In the genomic region with DNA sequence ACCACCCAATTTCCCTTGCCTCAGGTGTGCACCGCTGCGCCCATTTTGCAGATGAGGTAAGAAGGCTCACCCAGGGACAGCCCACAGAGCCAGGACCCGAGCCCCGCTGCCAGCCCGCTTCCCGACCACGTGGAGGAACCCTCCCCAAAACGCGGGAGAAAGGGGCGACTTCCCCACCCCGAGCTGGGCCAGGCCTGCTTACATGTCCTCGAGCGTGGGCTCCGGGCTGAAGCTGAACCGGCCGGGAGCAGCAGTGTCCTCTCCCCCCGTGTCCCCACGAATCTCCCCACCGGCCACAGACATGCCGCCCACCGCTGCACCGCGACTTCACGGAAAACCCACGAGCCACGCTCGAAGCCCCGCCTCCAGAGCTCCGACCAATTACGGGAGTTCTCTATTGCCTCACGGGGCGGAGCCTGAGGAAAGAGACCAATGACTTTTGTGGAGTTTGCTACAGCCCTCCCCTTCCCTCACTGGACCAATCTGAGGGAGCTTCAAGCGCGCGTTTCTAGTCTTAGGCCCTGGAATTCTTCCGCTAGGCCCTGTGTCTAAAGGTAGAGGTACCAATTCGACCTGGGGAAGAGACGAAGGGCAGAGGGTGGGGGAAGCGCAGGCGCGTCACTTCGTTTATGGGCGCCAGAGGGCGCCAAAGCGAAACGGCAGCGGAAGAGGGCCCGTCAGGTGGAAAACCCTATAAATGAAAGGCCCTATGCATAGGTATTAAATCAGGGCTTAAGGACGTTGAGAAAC, we compare ENCODE assay signal across 8 cellular contexts. TPM values are rescaled to one million over a fixed set of nuclear protein-coding genes. Genes with fewer than 3 reads are reported as not detected.
DNase-seq lines count a peak whose midpoint lies in the region; ATAC-seq and TF ChIP-seq lines count a peak whose summit lies in the region.

Gene DCTPP1, minus strand, starts transcription at position 353 of the 750 bp plus-strand sequence. Its CDS starts 50 bp downstream, at position 303.

- H3K4me1 ChIP-seq in thoracic aorta (ENCODE audit: control insufficient read depth in 1 of 2, low read depth in 2 of 2) = peaks cover 0 to 18% of the 10 kb centered on the region in 2 donors

- CTCF ChIA-PET in GM10248 (lab: Yijun Ruan, JAX) = interaction anchor here (0.6 to 4.5 kb wide), 82 partner anchors 9 to 422 kb away, joined by 3 to 73 read pairs (median 5); partner anchors contain the start of genes ITGAL, PRR14, SEPHS2 and SEPTIN1

- H3K4me3 ChIP-seq in NB4 (ENCODE audit: low read depth, low read length) (peak within 1 kb of the TSS; percentile 99), SK-N-MC (peak within 1 kb of the TSS; percentile 99), thoracic aorta (peak within 1 kb of the TSS; percentile 82)

- POLR2A ChIA-PET in GM10248 (lab: Yijun Ruan, JAX) = interaction anchor here (0.6 to 1.2 kb wide), 9 partner anchors 12 to 229 kb away, joined by 3 to 8 read pairs (median 4); partner anchors contain the start of genes FBRS, SEPHS2 and ZNF689

- H3K9ac ChIP-seq in SK-N-MC (ENCODE audit: insufficient read length) = peak within 1 kb of the TSS; percentile 89

- DNase-seq in GM10248 (ENCODE audit: extremely low spot score) = peak; percentile 95
- DNase-seq in NB4 (ENCODE audit: low read depth) = peak; percentile 99
- peak; percentile 99 for DNase-seq in SK-N-MC (ENCODE audit: low read depth, low spot score)
- peak; percentile 97 for DNase-seq in activated naive CD4-positive, alpha-beta T cell treated with anti-CD3 and anti-CD28 coated beads, Interleukin-2, amount 50 U/mL, for 16 hours
- DNase-seq in glomerular visceral epithelial cell (ENCODE audit: extremely low spot score) = peak; percentile 98
- peak; percentile 92 for DNase-seq in omental fat pad (ENCODE audit: low spot score)
- DNase-seq in thoracic aorta (ENCODE audit: low spot score) = peak; percentile 94

- peaks cover 17% of the 10 kb centered on the region for H3K36me3 ChIP-seq in SK-N-MC (ENCODE audit: insufficient read depth, low read length)
- no peaks in the 10 kb centered on the region for H3K36me3 ChIP-seq in thoracic aorta

- peak; percentile 90 for TF ChIP-seq CTCF in GM10248 (IDR thresholded peaks at IDR 0.05; ENCODE audit: control extremely low read depth, extremely low read depth, low read depth, missing control alignments)
- TF ChIP-seq CTCF in NB4 (IDR thresholded peaks at IDR 0.05; ENCODE audit: low read depth, low read length) = peak; percentile 77
- TF ChIP-seq CTCF in omental fat pad (IDR thresholded peaks at IDR 0.05) = peak in 2 of 3 donors; percentile 21 to 42
- peak; percentile 70 for TF ChIP-seq CTCF in thoracic aorta (IDR thresholded peaks at IDR 0.05)

- peak; percentile 51 for TF ChIP-seq POLR2A in NB4 (IDR thresholded peaks at IDR 0.05; ENCODE audit: extremely low read depth, insufficient read length)

- ATAC-seq in HG02571 (IDR thresholded peaks at IDR 0.05; ENCODE audit: unreplicated experiment) = peak; percentile 94
- ATAC-seq in omental fat pad (ENCODE audit: low FRiP score) = peak; percentile 100
- peak; percentile 100 for ATAC-seq in thoracic aorta (ENCODE audit: insufficient number of reproducible peaks, low FRiP score, low read depth)

- H3K9me3 ChIP-seq in SK-N-MC (ENCODE audit: low read depth, low read length) (no peaks in the 10 kb centered on the region), thoracic aorta (no peaks in the 10 kb centered on the region)

- no peak within 1 kb of the TSS for H3K27ac ChIP-seq in SK-N-MC
- peak within 1 kb of the TSS; percentile 39 to 42 for H3K27ac ChIP-seq in thoracic aorta

- no peaks in the 10 kb centered on the region for H3K27me3 ChIP-seq in thoracic aorta (replicated peaks; ENCODE audit: insufficient read depth)

RNA-seq across cellular contexts. Expression of gene DCTPP1, which starts in this region (rescaled TPM):
- total RNA-seq in omental fat pad (10 to 100 TPM in 3 of 4 donors, 1 to 10 TPM in 1; 9.8 to 24.0 (median 14.8) TPM), thoracic aorta (10 to 100 TPM; 16.7 to 24.0 TPM)

Comparison
In these comparisons a context has a peak if more than half of its experiments do, and no peak if none do; other contexts are left out.
1. CTCF ChIP-seq: peak in every context shown above with its lines; median percentile 90 in GM10248; 77 in NB4; 70 in thoracic aorta; 32 in omental fat pad.